14 cellular contexts compared by ENCODE assay signal in genomic region chr1:3312310-3312734, GRCh38.
DNase-seq lines count a peak whose midpoint lies in the region; ATAC-seq, FAIRE-seq and TF ChIP-seq lines count a peak whose summit lies in the region.
"Had no signal": no experiment of that assay in that cellular context is flagged by ENCODE, and none has a peak within 500 bp of the region (broad histone marks: within the 10 kb centered on the region; RNA-seq: fewer than 3 reads in every experiment).

No MANE protein-coding gene starts in this region.

- H3K27ac ChIP-seq in ascending aorta: peak overlapping the region; percentile 98 to 99
- peak overlapping the region; percentile 21 for H3K27ac ChIP-seq in layer of hippocampus (ENCODE audit: low read depth, low read length)
- peak overlapping the region; percentile 89 for H3K27ac ChIP-seq in skeletal muscle tissue (ENCODE audit: low read depth, low read length)

- TF ChIP-seq CTCF in Caco-2 (IDR thresholded peaks at IDR 0.05; ENCODE audit: insufficient read depth in 1 of 2, low read depth in 1 of 2, low read length in 1 of 2, severe bottlenecking in 1 of 2, unreplicated experiment in 1 of 2) (no peak), ascending aorta (IDR thresholded peaks at IDR 0.05) (no peak)

- H3K4me1 ChIP-seq in Caco-2 (peaks cover 19% of the 10 kb centered on the region), ascending aorta (peaks cover 26 to 69% of the 10 kb centered on the region in 2 donors), skeletal muscle tissue (ENCODE audit: control insufficient read depth in 3 of 3, insufficient read depth in 3 of 3, low read length in 3 of 3) (peaks cover 17 to 30% (median 22%) of the 10 kb centered on the region in 3 donors)

- no peaks in the 10 kb centered on the region for H3K9me3 Mint-ChIP-seq in Caco-2 (ENCODE audit: unreplicated experiment)

- POLR2A ChIA-PET in Caco-2 (lab: Charles Lee): no interaction called here

- no peaks in the 10 kb centered on the region for H3K27me3 Mint-ChIP-seq in Caco-2 (ENCODE audit: insufficient read depth, unreplicated experiment)

- TF ChIP-seq POLR2A in GM12891 (IDR thresholded peaks at IDR 0.05; ENCODE audit: low read depth, low read length): no peak

- no TSS peak for BruUV-seq in Caco-2 (replicated peaks; lab: Mats Ljungman, UMichigan)

- H3K27me3 ChIP-seq in Caco-2 (replicated peaks; ENCODE audit: control insufficient read depth, insufficient read depth, low read length) (no peaks in the 10 kb centered on the region), ascending aorta (no peaks in the 10 kb centered on the region), layer of hippocampus (ENCODE audit: control insufficient read depth, insufficient read depth, low read length) (peaks cover 8% of the 10 kb centered on the region), skeletal muscle tissue (ENCODE audit: control insufficient read depth in 3 of 3, insufficient read depth in 3 of 3, low read length in 3 of 3) (peaks cover 22 to 53% (median 37%) of the 10 kb centered on the region in 3 donors)
- H3K27me3 ChIP-seq: SJCRH30 had no signal

- FAIRE-seq in GM12891 (lab: Jason Lieb, UNC): no peak
- FAIRE-seq: GM12878 had no signal

- H3K9ac ChIP-seq in skeletal muscle tissue (ENCODE audit: low read depth in 1 of 3, low read length in 3 of 3): peak overlapping the region in 1 of 3 donors; percentile 16

- DNase-seq in Caco-2 (no peak), ascending aorta (ENCODE audit: low spot score in 2 of 2) (peak in 1 of 2 donors; percentile 87), GM12891 (ENCODE audit: insufficient read length, low spot score) (no peak), NCI-H2227 (lab: John Stamatoyannopoulos, UW; ENCODE audit: unreplicated experiment) (no peak)
- DNase-seq: Karpas-422; NCI-H1105; stimulated activated naive CD4-positive, alpha-beta T cell; T-helper 9 cell had no signal

- CTCF ChIA-PET in Caco-2 (lab: Charles Lee): interaction anchor here (1.5 kb wide), 1 partner anchor 18 kb away, joined by 3 read pairs; no protein-coding TSS in a partner anchor

- ATAC-seq in HG03095 (IDR thresholded peaks at IDR 0.05; ENCODE audit: unreplicated experiment): no peak
- no peak for ATAC-seq in GM19397 (IDR thresholded peaks at IDR 0.05; ENCODE audit: unreplicated experiment)
- ATAC-seq: GM12878 had no signal

- H3K4me1 Mint-ChIP-seq in Caco-2 (ENCODE audit: low read depth, unreplicated experiment): peaks cover 16% of the 10 kb centered on the region

- intact Hi-C loops in Caco-2 (cut with micrococcal nuclease; ENCODE audit: unreplicated experiment) (no loop called here), ascending aorta (cut with DNase I) (loop anchor here (2.0 to 10.0 kb wide), 6 partner anchors 36 to 246 kb away; no protein-coding TSS in a partner anchor)

- no peaks in the 10 kb centered on the region for H3K9me3 ChIP-seq in Caco-2
- H3K9me3 ChIP-seq in ascending aorta: no peaks in the 10 kb centered on the region
- no peaks in the 10 kb centered on the region for H3K9me3 ChIP-seq in skeletal muscle tissue (ENCODE audit: control insufficient read depth in 3 of 3, low read length in 3 of 3)
- H3K9me3 ChIP-seq: SJCRH30 had no signal

- no peaks in the 10 kb centered on the region for H3K36me3 Mint-ChIP-seq in Caco-2 (ENCODE audit: insufficient read depth, unreplicated experiment)

- H3K27ac Mint-ChIP-seq in Caco-2 (ENCODE audit: unreplicated experiment): peak overlapping the region; percentile 84

- H3K4me3 Mint-ChIP-seq in Caco-2 (ENCODE audit: unreplicated experiment): no peak overlapping the region

- H3K4me3 ChIP-seq in Caco-2 (ENCODE audit: low read depth, low read length) (no peak overlapping the region), ascending aorta (peak overlapping the region; percentile 22 to 57), skeletal muscle tissue (ENCODE audit: low read length in 3 of 3) (no peak overlapping the region)
- H3K4me3 ChIP-seq: GM12878, SJCRH30 had no signal

- no peaks in the 10 kb centered on the region; the same call in 1 of the 2 replicates for H3K36me3 ChIP-seq in Caco-2 (ENCODE audit: control insufficient read depth, insufficient read depth, low read length)
- no peaks in the 10 kb centered on the region for H3K36me3 ChIP-seq in ascending aorta
- H3K36me3 ChIP-seq in skeletal muscle tissue (ENCODE audit: control insufficient read depth in 3 of 3, insufficient read depth in 3 of 3, low read length in 3 of 3): no peaks in the 10 kb centered on the region
- H3K36me3 ChIP-seq: SJCRH30 had no signal

TF ChIP-seq in GM12891, 5 proteins besides CTCF, POLR2A, EP300 and RAD21:
- no peak for TF ChIP-seq POLR2AphosphoS5 (IDR thresholded peaks at IDR 0.05; ENCODE audit: low read depth, low read length)
- no peak for TF ChIP-seq POU2F2 (IDR thresholded peaks at IDR 0.05; ENCODE audit: low read depth, low read length)
- no peak for TF ChIP-seq TAF1 (IDR thresholded peaks at IDR 0.05; ENCODE audit: low read depth, low read length)
- TF ChIP-seq SPI1 (IDR thresholded peaks at IDR 0.05; ENCODE audit: low read depth, low read length): no peak

Comparison
In these comparisons a context has a peak if more than half of its experiments do, and no peak if none do; other contexts are left out.
1. H3K4me3 ChIP-seq: peak in ascending aorta (2 of 2); none in Caco-2 (single experiment) and skeletal muscle tissue (0 of 3).
2. H3K27ac ChIP-seq: peak in every context shown above with its lines; median percentile 98 in ascending aorta; 89 in skeletal muscle tissue; 21 in layer of hippocampus.